Comparison of ENCODE assay signal across 13 cellular contexts in genomic region chr5:80240368-80240986, GRCh38. TPM values are rescaled to one million over a fixed set of nuclear protein-coding genes. Genes with fewer than 3 reads are reported as not detected.
A peak's percentile ranks its signal among the peaks of the same experiment; 100 is the strongest.
DNase-seq lines count a peak whose midpoint lies in the region; ATAC-seq and TF ChIP-seq lines count a peak whose summit lies in the region.
"Had no signal": no experiment of that assay in that cellular context is flagged by ENCODE, and none has a peak within 500 bp of the region (broad histone marks: within the 10 kb centered on the region; RNA-seq: fewer than 3 reads in every experiment).

No MANE protein-coding gene starts in this region.

- no peak for TF ChIP-seq CTCF in lower lobe of right lung (IDR thresholded peaks at IDR 0.05)

- H3K4me1 ChIP-seq in GM23248 (ENCODE audit: insufficient read depth) = peaks cover 20% of the 10 kb centered on the region
- H3K4me1 ChIP-seq in lower lobe of right lung = peaks cover 35% of the 10 kb centered on the region

- H3K4me1 Mint-ChIP-seq in activated CD4-positive, alpha-beta memory T cell treated with anti-CD3 and anti-CD28 coated beads for 36 hours (ENCODE audit: low read depth) = peaks cover 69% of the 10 kb centered on the region
- H3K4me1 Mint-ChIP-seq in activated CD4-positive, alpha-beta memory T cell treated with anti-CD3 and anti-CD28 coated beads, Interleukin-2, amount 10 ng/mL, durations not matched to agents 7 days and 5 days = peaks cover 48% of the 10 kb centered on the region
- peaks cover 28% of the 10 kb centered on the region for H3K4me1 Mint-ChIP-seq in activated T-helper 1 cell treated with anti-CD3 and anti-CD28 coated beads, Interleukin-12 subunit alpha, Interleukin-12 subunit beta, Interleukin-2, Interleukin-4 antibody, amounts not matched to agents 30 ng/mL and 10 ng/mL and 1 ng/mL, durations not matched to agents 14 hours and 24 hours and 36 hours (ENCODE audit: low read depth)
- peaks cover 35 to 75% (median 71%) of the 10 kb centered on the region in 4 donors for H3K4me1 Mint-ChIP-seq in naive thymus-derived CD8-positive, alpha-beta T cell

- no peaks in the 10 kb centered on the region for H3K9me2 ChIP-seq in GM23248 (ENCODE audit: insufficient read depth)

- peak overlapping the region; percentile 9 for H3K4me2 ChIP-seq in GM23248 (ENCODE audit: unreplicated experiment)

- CTCF ChIA-PET in activated CD4-positive, alpha-beta memory T cell treated with anti-CD3 and anti-CD28 coated beads for 36 hours (lab: Charles Lee) = interaction anchor here (1.5 kb wide), 1 partner anchor 15 kb away, joined by 8 read pairs; the partner anchor contains the start of gene SERINC5
- CTCF ChIA-PET in activated CD4-positive, alpha-beta memory T cell treated with anti-CD3 and anti-CD28 coated beads, Interleukin-2, amount 10 ng/mL, durations not matched to agents 7 days and 5 days (lab: Charles Lee) = interaction anchor here (1.0 to 1.7 kb wide), 3 partner anchors 14 to 149 kb away, joined by 4 to 5 read pairs (median 4); no protein-coding TSS in a partner anchor

- H3K9me3 ChIP-seq in GM23248 (ENCODE audit: low read depth) (no peaks in the 10 kb centered on the region), lower lobe of right lung (peaks cover 9% of the 10 kb centered on the region)
- H3K9me3 ChIP-seq: SJSA1 had no signal

- H3K36me3 Mint-ChIP-seq in activated CD4-positive, alpha-beta memory T cell treated with anti-CD3 and anti-CD28 coated beads for 36 hours = peaks cover 42% of the 10 kb centered on the region
- peaks cover 77% of the 10 kb centered on the region for H3K36me3 Mint-ChIP-seq in activated CD4-positive, alpha-beta memory T cell treated with anti-CD3 and anti-CD28 coated beads, Interleukin-2, amount 10 ng/mL, durations not matched to agents 7 days and 5 days (ENCODE audit: low read depth)
- H3K36me3 Mint-ChIP-seq in activated T-helper 1 cell treated with anti-CD3 and anti-CD28 coated beads, Interleukin-12 subunit alpha, Interleukin-12 subunit beta, Interleukin-2, Interleukin-4 antibody, amounts not matched to agents 30 ng/mL and 10 ng/mL and 1 ng/mL, durations not matched to agents 14 hours and 24 hours and 36 hours (ENCODE audit: low read depth) = peaks cover 45% of the 10 kb centered on the region
- H3K36me3 Mint-ChIP-seq in naive thymus-derived CD8-positive, alpha-beta T cell = peaks cover 25 to 58% (median 42%) of the 10 kb centered on the region in 3 donors

- no peaks in the 10 kb centered on the region for H3K27me3 Mint-ChIP-seq in activated CD4-positive, alpha-beta memory T cell treated with anti-CD3 and anti-CD28 coated beads for 36 hours
- no peaks in the 10 kb centered on the region for H3K27me3 Mint-ChIP-seq in activated CD4-positive, alpha-beta memory T cell treated with anti-CD3 and anti-CD28 coated beads, Interleukin-2, amount 10 ng/mL, durations not matched to agents 7 days and 5 days
- no peaks in the 10 kb centered on the region for H3K27me3 Mint-ChIP-seq in activated T-helper 1 cell treated with anti-CD3 and anti-CD28 coated beads, Interleukin-12 subunit alpha, Interleukin-12 subunit beta, Interleukin-2, Interleukin-4 antibody, amounts not matched to agents 30 ng/mL and 10 ng/mL and 1 ng/mL, durations not matched to agents 14 hours and 24 hours and 36 hours (ENCODE audit: insufficient read depth)
- no peaks in the 10 kb centered on the region for H3K27me3 Mint-ChIP-seq in naive thymus-derived CD8-positive, alpha-beta T cell
- H3K27me3 Mint-ChIP-seq: activated naive CD4-positive, alpha-beta T cell treated with anti-CD3 and anti-CD28 coated beads, Interleukin-2, amount 10 ng/mL, durations not matched to agents 7 days and 5 days had no signal

- ATAC-seq in naive thymus-derived CD8-positive, alpha-beta T cell = peak; percentile 52 to 80
- no peak for ATAC-seq in lower lobe of right lung

- H3K79me2 ChIP-seq in GM23248 (ENCODE audit: insufficient read depth) = peaks cover 57% of the 10 kb centered on the region

- intact Hi-C loops in activated CD4-positive, alpha-beta memory T cell treated with anti-CD3 and anti-CD28 coated beads for 36 hours (cut with micrococcal nuclease) = no loop called here
- intact Hi-C loops in activated T-helper 1 cell treated with anti-CD3 and anti-CD28 coated beads, Interleukin-12 subunit alpha, Interleukin-12 subunit beta, Interleukin-2, Interleukin-4 antibody, amounts not matched to agents 30 ng/mL and 10 ng/mL and 1 ng/mL, durations not matched to agents 14 hours and 24 hours and 36 hours (cut with micrococcal nuclease) = no loop called here
- intact Hi-C loops in lower lobe of right lung (cut with DNase I) = no loop called here

- H3K27ac Mint-ChIP-seq in activated CD4-positive, alpha-beta memory T cell treated with anti-CD3 and anti-CD28 coated beads for 36 hours = peak overlapping the region; percentile 75
- no peak overlapping the region for H3K27ac Mint-ChIP-seq in activated CD4-positive, alpha-beta memory T cell treated with anti-CD3 and anti-CD28 coated beads, Interleukin-2, amount 10 ng/mL, durations not matched to agents 7 days and 5 days
- peak overlapping the region; percentile 50 for H3K27ac Mint-ChIP-seq in activated T-helper 1 cell treated with anti-CD3 and anti-CD28 coated beads, Interleukin-12 subunit alpha, Interleukin-12 subunit beta, Interleukin-2, Interleukin-4 antibody, amounts not matched to agents 30 ng/mL and 10 ng/mL and 1 ng/mL, durations not matched to agents 14 hours and 24 hours and 36 hours
- H3K27ac Mint-ChIP-seq in naive thymus-derived CD8-positive, alpha-beta T cell = peak overlapping the region; percentile 69 to 93 (median 88)
- H3K27ac Mint-ChIP-seq: activated naive CD4-positive, alpha-beta T cell treated with anti-CD3 and anti-CD28 coated beads, Interleukin-2, amount 10 ng/mL, durations not matched to agents 7 days and 5 days had no signal

- DNase-seq in activated CD4-positive, alpha-beta memory T cell treated with anti-CD3 and anti-CD28 coated beads for 36 hours = no peak
- DNase-seq in activated CD4-positive, alpha-beta memory T cell treated with anti-CD3 and anti-CD28 coated beads, Interleukin-2, amount 10 ng/mL, durations not matched to agents 7 days and 5 days = no peak
- DNase-seq in GM23248 (no peak), NCI-H446 treated with DMSO at 0.1 percent for 48 hours (lab: John Stamatoyannopoulos, UW) (no peak), lower lobe of right lung (no peak), AG08396 (ENCODE audit: low spot score) (no peak)
- no peak for DNase-seq in activated T-helper 1 cell treated with anti-CD3 and anti-CD28 coated beads, Interleukin-12 subunit alpha, Interleukin-12 subunit beta, Interleukin-2, Interleukin-4 antibody, amounts not matched to agents 30 ng/mL and 10 ng/mL and 1 ng/mL, durations not matched to agents 14 hours and 24 hours and 36 hours (ENCODE audit: low spot score)
- DNase-seq in naive thymus-derived CD8-positive, alpha-beta T cell = peak in 2 of 10 donors; percentile 36 to 55
- DNase-seq: activated naive CD4-positive, alpha-beta T cell treated with anti-CD3 and anti-CD28 coated beads, Interleukin-2, amount 10 ng/mL, durations not matched to agents 7 days and 5 days; NCI-H1436; NCI-H2227 treated with DMSO at 0.1 percent for 48 hours had no signal

- peak overlapping the region; percentile 16 for H3K4me3 Mint-ChIP-seq in activated CD4-positive, alpha-beta memory T cell treated with anti-CD3 and anti-CD28 coated beads for 36 hours
- no peak overlapping the region for H3K4me3 Mint-ChIP-seq in activated CD4-positive, alpha-beta memory T cell treated with anti-CD3 and anti-CD28 coated beads, Interleukin-2, amount 10 ng/mL, durations not matched to agents 7 days and 5 days
- no peak overlapping the region for H3K4me3 Mint-ChIP-seq in activated T-helper 1 cell treated with anti-CD3 and anti-CD28 coated beads, Interleukin-12 subunit alpha, Interleukin-12 subunit beta, Interleukin-2, Interleukin-4 antibody, amounts not matched to agents 30 ng/mL and 10 ng/mL and 1 ng/mL, durations not matched to agents 14 hours and 24 hours and 36 hours
- H3K4me3 Mint-ChIP-seq in naive thymus-derived CD8-positive, alpha-beta T cell = peak overlapping the region; percentile 10 to 79 (median 52)
- H3K4me3 Mint-ChIP-seq: activated naive CD4-positive, alpha-beta T cell treated with anti-CD3 and anti-CD28 coated beads, Interleukin-2, amount 10 ng/mL, durations not matched to agents 7 days and 5 days had no signal

- no peaks in the 10 kb centered on the region for H3K27me3 ChIP-seq in GM23248 (replicated peaks; ENCODE audit: insufficient read depth)
- no peaks in the 10 kb centered on the region for H3K27me3 ChIP-seq in lower lobe of right lung (ENCODE audit: low read depth)
- H3K27me3 ChIP-seq: SJSA1 had no signal

- POLR2A ChIA-PET in activated CD4-positive, alpha-beta memory T cell treated with anti-CD3 and anti-CD28 coated beads for 36 hours (lab: Charles Lee) = interaction anchor here (1.4 to 2.5 kb wide), 4 partner anchors 15 to 100 kb away, joined by 3 to 21 read pairs (median 6); partner anchors contain the start of gene SERINC5
- POLR2A ChIA-PET in activated CD4-positive, alpha-beta memory T cell treated with anti-CD3 and anti-CD28 coated beads, Interleukin-2, amount 10 ng/mL, durations not matched to agents 7 days and 5 days (lab: Charles Lee) = interaction anchor here (0.8 to 4.6 kb wide), 5 partner anchors 8 to 23 kb away, joined by 4 to 41 read pairs (median 4); partner anchors contain the start of gene SERINC5
- POLR2A ChIA-PET in naive thymus-derived CD8-positive, alpha-beta T cell (lab: Charles Lee) = interaction anchor here (0.9 to 3.0 kb wide), 4 partner anchors 15 to 104 kb away, joined by 3 to 23 read pairs (median 10); partner anchors contain the start of gene SERINC5

- H2AFZ ChIP-seq in GM23248 = no peak overlapping the region

- H3K4me3 ChIP-seq in GM23248 (no peak overlapping the region), lower lobe of right lung (no peak overlapping the region)
- H3K4me3 ChIP-seq: SJSA1 had no signal

- peaks cover 7% of the 10 kb centered on the region; the same call in 1 of the 2 replicates for H3K36me3 ChIP-seq in GM23248 (ENCODE audit: low read depth)
- no peaks in the 10 kb centered on the region for H3K36me3 ChIP-seq in lower lobe of right lung
- H3K36me3 ChIP-seq: SJSA1 had no signal

- H3K9me3 Mint-ChIP-seq in activated CD4-positive, alpha-beta memory T cell treated with anti-CD3 and anti-CD28 coated beads for 36 hours = peaks cover 18% of the 10 kb centered on the region
- H3K9me3 Mint-ChIP-seq in activated CD4-positive, alpha-beta memory T cell treated with anti-CD3 and anti-CD28 coated beads, Interleukin-2, amount 10 ng/mL, durations not matched to agents 7 days and 5 days = peaks cover 33% of the 10 kb centered on the region
- peaks cover 25% of the 10 kb centered on the region for H3K9me3 Mint-ChIP-seq in activated T-helper 1 cell treated with anti-CD3 and anti-CD28 coated beads, Interleukin-12 subunit alpha, Interleukin-12 subunit beta, Interleukin-2, Interleukin-4 antibody, amounts not matched to agents 30 ng/mL and 10 ng/mL and 1 ng/mL, durations not matched to agents 14 hours and 24 hours and 36 hours
- peaks cover 0 to 31% (median 8%) of the 10 kb centered on the region in 9 donors for H3K9me3 Mint-ChIP-seq in naive thymus-derived CD8-positive, alpha-beta T cell

- no peak overlapping the region for H3K9ac ChIP-seq in GM23248

- 96 to 97% methylated on average over 8 of the region's 8 CpGs for WGBS in GM23248 (ENCODE audit: low coverage in 1 of 2, low lambda C conversion rate in 2 of 2, missing lambda C conversion rate in 2 of 2), 2 experiments

- no peak overlapping the region for H3K27ac ChIP-seq in GM23248
- H3K27ac ChIP-seq in lower lobe of right lung = no peak overlapping the region
- H3K27ac ChIP-seq: HL-60, SJSA1 had no signal

- no peaks in the 10 kb centered on the region for H4K20me1 ChIP-seq in GM23248 (ENCODE audit: insufficient read depth)

- peaks cover 17% of the 10 kb centered on the region for H3F3A ChIP-seq in GM23248 (ENCODE audit: insufficient read depth)

- in situ Hi-C loops in GM23248 (cut with MboI) = no loop called here

RNA-seq across cellular contexts. Expression of gene SERINC5, which starts 15.4 kb away (rescaled TPM):
- 10 to 100 TPM; 42.8 to 48.0 TPM for total RNA-seq in activated CD4-positive, alpha-beta memory T cell treated with anti-CD3 and anti-CD28 coated beads for 36 hours
- total RNA-seq in activated CD4-positive, alpha-beta memory T cell treated with anti-CD3 and anti-CD28 coated beads, Interleukin-2, amount 10 ng/mL, durations not matched to agents 7 days and 5 days = 10 to 100 TPM; 59.1 to 60.6 TPM
- total RNA-seq in GM23248 (2014; rRNA removed; shearing (Covaris generic)) = 11.7 and 11.8 TPM in 2 replicates
- polyA plus RNA-seq in GM23248 (2016; fragmentation: Nextera tagmentation; extraction: Ambion mirVana) = 5.4 TPM in 2 replicates
- 21.2 and 22.8 TPM in 2 replicates for total RNA-seq in activated T-helper 1 cell treated with anti-CD3 and anti-CD28 coated beads, Interleukin-12 subunit alpha, Interleukin-12 subunit beta, Interleukin-2, Interleukin-4 antibody, amounts not matched to agents 30 ng/mL and 10 ng/mL and 1 ng/mL, durations not matched to agents 14 hours and 24 hours and 36 hours
- 100 to 1,000 TPM; 182 to 186 TPM for total RNA-seq in naive thymus-derived CD8-positive, alpha-beta T cell
- 10 to 100 TPM; 21.8 to 30.6 (median 24.1) TPM for polyA plus RNA-seq in naive thymus-derived CD8-positive, alpha-beta T cell
- 52.6 TPM for total RNA-seq in lower lobe of right lung

Comparison
In these comparisons a context has a peak if more than half of its experiments do, and no peak if none do; other contexts are left out.
1. H3K4me3 Mint-ChIP-seq: peak in activated CD4-positive, alpha-beta memory T cell treated with anti-CD3 and anti-CD28 coated beads for 36 hours (single experiment) and naive thymus-derived CD8-positive, alpha-beta T cell (10 of 10); none in activated CD4-positive, alpha-beta memory T cell treated with anti-CD3 and anti-CD28 coated beads, Interleukin-2, amount 10 ng/mL, durations not matched to agents 7 days and 5 days (single experiment) and activated T-helper 1 cell treated with anti-CD3 and anti-CD28 coated beads, Interleukin-12 subunit alpha, Interleukin-12 subunit beta, Interleukin-2, Interleukin-4 antibody, amounts not matched to agents 30 ng/mL and 10 ng/mL and 1 ng/mL, durations not matched to agents 14 hours and 24 hours and 36 hours (single experiment).
2. ATAC-seq: peak in naive thymus-derived CD8-positive, alpha-beta T cell (2 of 2); none in lower lobe of right lung (0 of 2).